Comparison of ENCODE assay signal across 7 cellular contexts in the genomic region with DNA sequence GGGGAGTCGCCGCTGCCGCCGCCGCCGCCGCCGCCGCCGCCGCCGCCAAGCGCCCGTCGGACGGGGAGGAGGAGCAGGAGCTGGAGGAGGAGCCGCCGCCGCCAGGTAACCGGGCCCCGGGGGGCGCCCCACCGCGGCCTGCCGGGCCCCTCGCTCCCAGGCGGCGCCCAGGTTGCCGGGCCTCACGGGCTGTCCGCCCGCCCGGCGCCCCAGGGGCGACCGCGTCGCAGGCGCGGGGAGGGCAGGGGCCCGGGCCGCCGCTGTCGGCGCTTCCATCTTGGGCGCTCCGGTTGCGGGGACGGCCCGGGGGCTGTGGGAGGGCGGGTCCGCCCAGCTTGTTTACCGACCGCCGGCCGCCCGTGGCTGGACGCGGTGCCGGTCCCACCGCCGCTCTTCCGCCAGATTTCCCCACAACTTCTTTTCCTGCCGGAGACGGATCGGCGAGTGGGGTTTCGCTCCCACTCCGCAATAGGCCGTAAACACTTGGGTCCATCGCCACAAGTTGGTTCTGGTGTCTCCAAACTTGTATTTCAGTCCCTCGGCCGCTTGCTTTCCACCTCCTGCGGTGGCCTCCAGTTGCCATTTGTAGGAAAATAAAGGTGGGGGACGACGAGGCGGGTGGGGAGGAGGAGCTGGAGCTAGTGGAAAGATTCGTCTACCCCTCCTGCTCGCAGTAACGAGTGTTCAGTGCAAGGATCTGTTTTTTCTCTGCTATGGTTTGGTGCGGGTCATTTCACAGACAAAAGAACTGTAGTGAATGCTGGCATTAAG. TPM values are rescaled to one million over a fixed set of nuclear protein-coding genes. Genes with fewer than 3 reads are reported as not detected.
DNase-seq lines count a peak whose midpoint lies in the region; ATAC-seq, FAIRE-seq and TF ChIP-seq lines count a peak whose summit lies in the region.

No MANE protein-coding gene starts in this region.

- CTCF ChIA-PET in GM10248 (lab: Yijun Ruan, JAX): interaction anchor here (1.3 kb wide), 1 partner anchor 22 kb away, joined by 5 read pairs; no protein-coding TSS in a partner anchor
- CTCF ChIA-PET in activated CD8-positive, alpha-beta T cell treated with anti-CD3 and anti-CD28 coated beads, Interleukin-2, amount 10 ng/mL, durations not matched to agents 7 days and 5 days (lab: Charles Lee): interaction anchor here (1.1 kb wide), 1 partner anchor 387 kb away, joined by 3 read pairs; no protein-coding TSS in a partner anchor

- H3K4me1 ChIP-seq in MM.1S (ENCODE audit: low read length): peaks cover 8% of the 10 kb centered on the region; the same call in 1 of the 2 replicates

- H3K27me3 ChIP-seq in MM.1S (replicated peaks; ENCODE audit: insufficient read depth, low read length): no peaks in the 10 kb centered on the region

- H3K27me3 Mint-ChIP-seq in activated CD8-positive, alpha-beta T cell treated with anti-CD3 and anti-CD28 coated beads, Interleukin-2, amount 10 ng/mL, durations not matched to agents 7 days and 5 days (ENCODE audit: low read depth): peaks cover 2% of the 10 kb centered on the region
- H3K27me3 Mint-ChIP-seq in endothelial cell (ENCODE audit: unreplicated experiment): peaks cover 22% of the 10 kb centered on the region

- H3K4me3 ChIP-seq in MM.1S (ENCODE audit: low read length): peak overlapping the region; percentile 99

- no peaks in the 10 kb centered on the region for H3K36me3 Mint-ChIP-seq in activated CD8-positive, alpha-beta T cell treated with anti-CD3 and anti-CD28 coated beads, Interleukin-2, amount 10 ng/mL, durations not matched to agents 7 days and 5 days (ENCODE audit: low read depth)
- H3K36me3 Mint-ChIP-seq in endothelial cell (ENCODE audit: low read depth, unreplicated experiment): peaks cover 10% of the 10 kb centered on the region

- POLR2A ChIA-PET in GM10248 (lab: Yijun Ruan, JAX): interaction anchor here (1.5 kb wide), 1 partner anchor 9 kb away, joined by 3 read pairs; no protein-coding TSS in a partner anchor
- POLR2A ChIA-PET in activated CD8-positive, alpha-beta T cell treated with anti-CD3 and anti-CD28 coated beads, Interleukin-2, amount 10 ng/mL, durations not matched to agents 7 days and 5 days (lab: Charles Lee): interaction anchor here (0.6 to 1.5 kb wide), 4 partner anchors 16 to 144 kb away, joined by 3 to 5 read pairs (median 3); no protein-coding TSS in a partner anchor

- no peaks in the 10 kb centered on the region for H3K9me3 ChIP-seq in MM.1S (replicated peaks; ENCODE audit: insufficient read depth, low read length)

- TF ChIP-seq CTCF in GM10248 (IDR thresholded peaks at IDR 0.05; ENCODE audit: control extremely low read depth, extremely low read depth, low read depth, missing control alignments) (no peak), MM.1S (IDR thresholded peaks at IDR 0.05; ENCODE audit: low read length) (no peak), endothelial cell (IDR thresholded peaks at IDR 0.05; ENCODE audit: unreplicated experiment) (no peak)

- H2AFZ ChIP-seq in MM.1S (ENCODE audit: low read length): peak overlapping the region; percentile 29

- H3K36me3 ChIP-seq in MM.1S (replicated peaks; ENCODE audit: insufficient read depth, low read length): no peaks in the 10 kb centered on the region

- TF ChIP-seq POLR2A in H54 (IDR thresholded peaks at IDR 0.05; ENCODE audit: low read depth, low read length): no peak

- DNase-seq in GM10248 (ENCODE audit: extremely low spot score): peak; percentile 37
- no peak for DNase-seq in H54 (ENCODE audit: insufficient read length, low spot score)
- peak; percentile 32 for DNase-seq in MM.1S
- peak; percentile 59 for DNase-seq in activated CD8-positive, alpha-beta T cell treated with anti-CD3 and anti-CD28 coated beads, Interleukin-2, amount 10 ng/mL, durations not matched to agents 7 days and 5 days
- peak; percentile 53 for DNase-seq in endothelial cell (ENCODE audit: low spot score)
- DNase-seq in mucosa of gallbladder (ENCODE audit: low spot score): peak; percentile 43
- DNase-seq in stimulated activated naive CD4-positive, alpha-beta T cell treated with Interleukin-2 at 50 U/mL for 16 hours (lab: John Stamatoyannopoulos, UW): peak; percentile 37

- peaks cover 25% of the 10 kb centered on the region for H3K4me1 Mint-ChIP-seq in activated CD8-positive, alpha-beta T cell treated with anti-CD3 and anti-CD28 coated beads, Interleukin-2, amount 10 ng/mL, durations not matched to agents 7 days and 5 days (ENCODE audit: low read depth)
- peaks cover 26% of the 10 kb centered on the region for H3K4me1 Mint-ChIP-seq in endothelial cell (ENCODE audit: unreplicated experiment)

- ATAC-seq in activated CD8-positive, alpha-beta T cell treated with anti-CD3 and anti-CD28 coated beads, Interleukin-2, amount 10 ng/mL, durations not matched to agents 7 days and 5 days: peak; percentile 48

- H3K27ac Mint-ChIP-seq in activated CD8-positive, alpha-beta T cell treated with anti-CD3 and anti-CD28 coated beads, Interleukin-2, amount 10 ng/mL, durations not matched to agents 7 days and 5 days: peak overlapping the region; percentile 95
- peak overlapping the region; percentile 94 for H3K27ac Mint-ChIP-seq in endothelial cell (ENCODE audit: unreplicated experiment)

- H3K27ac ChIP-seq in MM.1S (ENCODE audit: low read length): peak overlapping the region; percentile 79; the same call in 1 of the 2 replicates

- peaks cover 48% of the 10 kb centered on the region for H3K79me2 ChIP-seq in MM.1S (ENCODE audit: low read length)

- no peaks in the 10 kb centered on the region for H3K9me3 Mint-ChIP-seq in activated CD8-positive, alpha-beta T cell treated with anti-CD3 and anti-CD28 coated beads, Interleukin-2, amount 10 ng/mL, durations not matched to agents 7 days and 5 days (ENCODE audit: insufficient read depth)
- no peaks in the 10 kb centered on the region for H3K9me3 Mint-ChIP-seq in endothelial cell (ENCODE audit: unreplicated experiment)

- FAIRE-seq in H54 (lab: Jason Lieb, UNC): peak; percentile 20

- peak overlapping the region; percentile 92 for H3K4me3 Mint-ChIP-seq in activated CD8-positive, alpha-beta T cell treated with anti-CD3 and anti-CD28 coated beads, Interleukin-2, amount 10 ng/mL, durations not matched to agents 7 days and 5 days
- peak overlapping the region; percentile 98 for H3K4me3 Mint-ChIP-seq in endothelial cell (ENCODE audit: unreplicated experiment)

- H3F3A ChIP-seq in MM.1S (ENCODE audit: insufficient read depth, low read length): peaks cover 3% of the 10 kb centered on the region; the same call in 1 of the 2 replicates

- peaks cover 21% of the 10 kb centered on the region for H4K20me1 ChIP-seq in MM.1S (ENCODE audit: insufficient read depth, low read length)

- peak overlapping the region; percentile 84 for H3K4me2 ChIP-seq in MM.1S (ENCODE audit: low read depth, low read length)

- no peaks in the 10 kb centered on the region for H3K9me2 ChIP-seq in MM.1S (replicated peaks; ENCODE audit: insufficient read depth, low read length)

- H3K9ac ChIP-seq in MM.1S (ENCODE audit: low read length): peak overlapping the region; percentile 82

RNA-seq across cellular contexts. Expression of gene ZRANB1, which starts 24.6 kb away (rescaled TPM):
- total RNA-seq in activated CD8-positive, alpha-beta T cell treated with anti-CD3 and anti-CD28 coated beads, Interleukin-2, amount 10 ng/mL, durations not matched to agents 7 days and 5 days: 10 to 100 TPM; 10.7 to 11.2 TPM
- total RNA-seq in endothelial cell (ENCODE audit: unreplicated experiment) (22.4 TPM), mucosa of gallbladder (17.7 TPM)
